In genomic region chr20:14715400-14715799, GRCh38 we compare ENCODE assay signal across 18 cellular contexts.
DNase-seq lines count a peak whose midpoint lies in the region; ATAC-seq and TF ChIP-seq lines count a peak whose summit lies in the region.
"Had no signal": no experiment of that assay in that cellular context is flagged by ENCODE, and none has a peak within 500 bp of the region (broad histone marks: within the 10 kb centered on the region; RNA-seq: fewer than 3 reads in every experiment).

No MANE protein-coding gene starts in this region.

- H3K36me3 Mint-ChIP-seq in glutamatergic neuron (ENCODE audit: unreplicated experiment) (no peaks in the 10 kb centered on the region), mesothelial cell of epicardium (no peaks in the 10 kb centered on the region)
- H3K36me3 Mint-ChIP-seq: IgD-negative memory B cell had no signal

- no peak overlapping the region for H3K4me3 Mint-ChIP-seq in glutamatergic neuron (ENCODE audit: unreplicated experiment)
- H3K4me3 Mint-ChIP-seq in mesothelial cell of epicardium = no peak overlapping the region
- H3K4me3 Mint-ChIP-seq: CD8-positive, alpha-beta memory T cell; HFFc6; IgD-negative memory B cell had no signal

- peaks cover 4% of the 10 kb centered on the region for H3K9me3 Mint-ChIP-seq in glutamatergic neuron (ENCODE audit: unreplicated experiment)
- peaks cover 3% of the 10 kb centered on the region for H3K9me3 Mint-ChIP-seq in mesothelial cell of epicardium

- DNase-seq in DMS 273 treated with DMSO at 0.1 percent for 48 hours (lab: John Stamatoyannopoulos, UW) (peak; percentile 0), NCI-H69 (lab: John Stamatoyannopoulos, UW) (peak; percentile 24), glutamatergic neuron (no peak), mesothelial cell of epicardium (ENCODE audit: low spot score in 2 of 2, unreplicated experiment in 2 of 2) (no peak), globus pallidus (ENCODE audit: low spot score) (no peak), ureter (ENCODE audit: low spot score) (no peak)
- DNase-seq: 8988T; CD8-positive, alpha-beta memory T cell; GOT3; HFFc6; Kasumi-1; NCI-H1105; NCI-H187; NCI-H345; PC-3 had no signal

- ATAC-seq in GM21737 (IDR thresholded peaks at IDR 0.05; ENCODE audit: unreplicated experiment) = no peak
- ATAC-seq in GM18517 (IDR thresholded peaks at IDR 0.05; ENCODE audit: unreplicated experiment) = no peak
- ATAC-seq: PC-3 had no signal

- H3K27me3 Mint-ChIP-seq in glutamatergic neuron (ENCODE audit: unreplicated experiment) (no peaks in the 10 kb centered on the region), mesothelial cell of epicardium (ENCODE audit: low read depth) (no peaks in the 10 kb centered on the region)

- TF ChIP-seq CTCF in glutamatergic neuron (IDR thresholded peaks at IDR 0.05; ENCODE audit: partially characterized antibody, unreplicated experiment) (no peak), mesothelial cell of epicardium (IDR thresholded peaks at IDR 0.05; ENCODE audit: unreplicated experiment) (no peak)

- H3K4me1 Mint-ChIP-seq in glutamatergic neuron (ENCODE audit: low read depth, unreplicated experiment) (peaks cover 16% of the 10 kb centered on the region), mesothelial cell of epicardium (peaks cover 60% of the 10 kb centered on the region)
- H3K4me1 Mint-ChIP-seq: CD8-positive, alpha-beta memory T cell had no signal

- peak overlapping the region; percentile 65 for H3K27ac Mint-ChIP-seq in glutamatergic neuron (ENCODE audit: unreplicated experiment)
- peak overlapping the region; percentile 30 for H3K27ac Mint-ChIP-seq in mesothelial cell of epicardium
- H3K27ac Mint-ChIP-seq: CD8-positive, alpha-beta memory T cell; HFFc6; IgD-negative memory B cell had no signal

Comparison
In these comparisons a context has a peak if more than half of its experiments do, and no peak if none do; other contexts are left out.
1. DNase-seq: peak in DMS 273 treated with DMSO at 0.1 percent for 48 hours (single experiment) and NCI-H69 (single experiment); none in glutamatergic neuron (single experiment), mesothelial cell of epicardium (0 of 2), globus pallidus (single experiment) and ureter (single experiment).